ENCODE assay signal across 8 cellular contexts in the genomic region with DNA sequence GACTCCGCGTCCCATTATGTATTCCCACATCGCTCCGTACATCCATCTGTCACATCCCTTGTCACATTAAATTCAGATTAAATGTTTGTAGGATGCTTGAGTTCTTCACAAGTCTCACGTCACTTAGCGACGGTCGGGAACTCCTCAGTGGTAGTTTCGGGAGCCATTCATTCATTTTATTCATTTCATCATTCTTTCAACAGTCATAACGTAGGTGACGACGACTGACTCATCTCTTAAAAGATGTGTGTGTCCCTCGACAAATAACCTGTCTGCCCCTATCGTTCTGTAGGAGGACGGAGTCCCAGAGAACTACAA. TPM values are rescaled to one million over a fixed set of nuclear protein-coding genes. Genes with fewer than 3 reads are reported as not detected.
A peak's percentile ranks its signal among the peaks of the same experiment; 100 is the strongest.
DNase-seq lines count a peak whose midpoint lies in the region; ATAC-seq, FAIRE-seq and TF ChIP-seq lines count a peak whose summit lies in the region.

No MANE protein-coding gene starts in this region.

- peaks cover 17% of the 10 kb centered on the region for H3K79me2 ChIP-seq in keratinocyte (ENCODE audit: control insufficient read depth, insufficient read depth, low read length)

- peaks cover 16% of the 10 kb centered on the region for H3K4me1 Mint-ChIP-seq in T-helper 1 cell treated with Interleukin-12 subunit alpha and Interleukin-12 subunit beta and Interleukin-4 antibody, amounts not matched to agents 30 μg/mL and 1 μg/mL, for 36 hours (ENCODE audit: low read depth)

- H3K36me3 Mint-ChIP-seq in T-helper 1 cell treated with Interleukin-12 subunit alpha and Interleukin-12 subunit beta and Interleukin-4 antibody, amounts not matched to agents 30 μg/mL and 1 μg/mL, for 36 hours (ENCODE audit: low read depth): peaks cover 11% of the 10 kb centered on the region
- H3K36me3 Mint-ChIP-seq in activated naive CD4-positive, alpha-beta T cell treated with anti-CD3 and anti-CD28 coated beads, Interleukin-2, amount 50 U/mL, for 72 hours: peaks cover 0 to 13% of the 10 kb centered on the region in 2 donors

- TF ChIP-seq EP300 in suprapubic skin (IDR thresholded peaks at IDR 0.05): no peak

- H3K4me3 Mint-ChIP-seq in T-helper 1 cell treated with Interleukin-12 subunit alpha and Interleukin-12 subunit beta and Interleukin-4 antibody, amounts not matched to agents 30 μg/mL and 1 μg/mL, for 36 hours: peak overlapping the region; percentile 95

- dilution Hi-C loops in keratinocyte (cut with MboI; ENCODE audit: extremely low pct_ligation_motif_present, low sequenced_read_pairs): no loop called here

- TF ChIP-seq POLR2A in suprapubic skin (IDR thresholded peaks at IDR 0.05): no peak

- H3K9me3 Mint-ChIP-seq in T-helper 1 cell treated with Interleukin-12 subunit alpha and Interleukin-12 subunit beta and Interleukin-4 antibody, amounts not matched to agents 30 μg/mL and 1 μg/mL, for 36 hours: no peaks in the 10 kb centered on the region
- no peaks in the 10 kb centered on the region for H3K9me3 Mint-ChIP-seq in activated naive CD4-positive, alpha-beta T cell treated with anti-CD3 and anti-CD28 coated beads, Interleukin-2, amount 50 U/mL, for 72 hours

- H3K36me3 ChIP-seq in keratinocyte (ENCODE audit: control insufficient read depth in 2 of 2, extremely low read depth in 1 of 2, insufficient read depth in 2 of 2, low read length in 2 of 2) (peaks cover 5 to 9% of the 10 kb centered on the region in 2 experiments), suprapubic skin (peaks cover 15% of the 10 kb centered on the region)

- peak overlapping the region; percentile 97 for H3K4me2 ChIP-seq in keratinocyte (ENCODE audit: control insufficient read depth, extremely low read depth, insufficient read depth, low read depth, low read length)

- peak overlapping the region; percentile 76 for H2AFZ ChIP-seq in keratinocyte (ENCODE audit: control insufficient read depth, low read length)

- H3K9me3 ChIP-seq in keratinocyte (ENCODE audit: control insufficient read depth, low read depth, low read length): no peaks in the 10 kb centered on the region
- no peaks in the 10 kb centered on the region for H3K9me3 ChIP-seq in suprapubic skin

- TF ChIP-seq CTCF in keratinocyte (optimal IDR thresholded peaks at IDR 0.05 in 1 of 3, IDR thresholded peaks at IDR 0.05 in 1 of 3, conservative IDR thresholded peaks at IDR 0.05 in 1 of 3; ENCODE audit: extremely low read depth in 1 of 3, insufficient read depth in 2 of 3, low read length in 3 of 3): no peak
- no peak for TF ChIP-seq CTCF in suprapubic skin (IDR thresholded peaks at IDR 0.05)

- no peaks in the 10 kb centered on the region for H3K9me1 ChIP-seq in keratinocyte (ENCODE audit: control insufficient read depth, extremely low read depth, insufficient read depth, low read length)

- no peaks in the 10 kb centered on the region for H4K20me1 ChIP-seq in keratinocyte (ENCODE audit: control insufficient read depth, extremely low read depth, insufficient read depth, low read length)

- H3K4me1 ChIP-seq in keratinocyte (ENCODE audit: control insufficient read depth, extremely low read depth, insufficient read depth, low read length) (peaks cover 11% of the 10 kb centered on the region), suprapubic skin (peaks cover 12% of the 10 kb centered on the region)

- H3K27me3 Mint-ChIP-seq in T-helper 1 cell treated with Interleukin-12 subunit alpha and Interleukin-12 subunit beta and Interleukin-4 antibody, amounts not matched to agents 30 μg/mL and 1 μg/mL, for 36 hours (ENCODE audit: low read depth): peaks cover 18% of the 10 kb centered on the region

- H3K4me3 ChIP-seq in keratinocyte (ENCODE audit: control insufficient read depth in 2 of 3, extremely low read depth in 1 of 3, insufficient read depth in 2 of 3, low read depth in 1 of 3, low read length in 3 of 3) (peak overlapping the region; percentile 85 to 98 (median 96)), suprapubic skin (peak overlapping the region; percentile 97)

- H3K27me3 ChIP-seq in keratinocyte (ENCODE audit: control insufficient read depth, extremely low read depth, insufficient read depth, low read length) (no peaks in the 10 kb centered on the region), suprapubic skin (no peaks in the 10 kb centered on the region)

- no peak for FAIRE-seq in keratinocyte (lab: Jason Lieb, UNC)

- ATAC-seq in activated naive CD4-positive, alpha-beta T cell treated with anti-CD3 and anti-CD28 coated beads, Interleukin-2, amount 50 U/mL, for 72 hours: no peak
- ATAC-seq in HG02623 (IDR thresholded peaks at IDR 0.05; ENCODE audit: unreplicated experiment): no peak
- ATAC-seq in GM19035 (IDR thresholded peaks at IDR 0.05; ENCODE audit: unreplicated experiment): no peak

- H3K27ac Mint-ChIP-seq in T-helper 1 cell treated with Interleukin-12 subunit alpha and Interleukin-12 subunit beta and Interleukin-4 antibody, amounts not matched to agents 30 μg/mL and 1 μg/mL, for 36 hours: peak overlapping the region; percentile 97
- H3K27ac Mint-ChIP-seq in activated naive CD4-positive, alpha-beta T cell treated with anti-CD3 and anti-CD28 coated beads, Interleukin-2, amount 50 U/mL, for 72 hours: peak overlapping the region; percentile 91 to 95

- 10% methylated on average over 15 of the region's 15 CpGs for WGBS in suprapubic skin

- H3K9ac ChIP-seq in keratinocyte (ENCODE audit: control insufficient read depth, extremely low read depth, insufficient read depth, low read length): peak overlapping the region; percentile 91

- DNase-seq in T-helper 1 cell: no peak
- no peak for DNase-seq in activated naive CD4-positive, alpha-beta T cell treated with anti-CD3 and anti-CD28 coated beads, Interleukin-2, amount 50 U/mL, for 72 hours (ENCODE audit: low spot score in 2 of 2)
- peak; percentile 86 for DNase-seq in keratinocyte (ENCODE audit: low read depth, low spot score)
- DNase-seq in suprapubic skin (ENCODE audit: low spot score in 2 of 2): no peak
- DNase-seq in DMS 273 treated with DMSO at 0.1 percent for 48 hours (lab: John Stamatoyannopoulos, UW): no peak

- H3K27ac ChIP-seq in keratinocyte (ENCODE audit: control insufficient read depth, insufficient read depth, low read length) (peak overlapping the region; percentile 16), suprapubic skin (no peak overlapping the region)

RNA-seq across cellular contexts. Expression of a gene that starts 0.3 kb away (rescaled TPM):
- 10 to 100 TPM; 30.6 to 50.1 TPM for total RNA-seq in activated naive CD4-positive, alpha-beta T cell treated with anti-CD3 and anti-CD28 coated beads, Interleukin-2, amount 50 U/mL, for 72 hours
- 55.9 to 73.8 TPM (median 60.2 TPM) in 3 replicates for polyA plus RNA-seq in keratinocyte
- polyA plus RNA-seq in keratinocyte (2011; ENCODE audit: low read depth): 8.5 TPM
- 26.4 and 55.9 TPM in 2 replicates for polyA plus RNA-seq in keratinocyte (2011; cell fraction: cytosol; rRNA removed)
- polyA plus RNA-seq in keratinocyte (2011; cell fraction: nucleus; rRNA removed): 58.4 and 83.6 TPM in 2 replicates
- polyA plus RNA-seq in keratinocyte (2012; ENCODE audit: low replicate concordance): 38.5 and 46.7 TPM in 2 replicates
- polyA minus RNA-seq in keratinocyte: 25.2 to 113 TPM (median 88.5 TPM) in 3 replicates
- 189 TPM for polyA minus RNA-seq in keratinocyte (2011; cell fraction: cytosol; rRNA and poly(A)+ RNA removed)
- 31.0 and 70.0 TPM in 2 replicates for polyA minus RNA-seq in keratinocyte (2011; cell fraction: nucleus; rRNA and poly(A)+ RNA removed)
- total RNA-seq in suprapubic skin: 10 to 100 TPM; 21.1 to 36.5 (median 23.8) TPM

RNA-seq across cellular contexts. Expression of a gene that starts 59.1 kb away (rescaled TPM):
- total RNA-seq in activated naive CD4-positive, alpha-beta T cell treated with anti-CD3 and anti-CD28 coated beads, Interleukin-2, amount 50 U/mL, for 72 hours: under 1 TPM; 0.47 to 0.93 TPM
- polyA plus RNA-seq in keratinocyte: 0.28 to 0.70 TPM (median 0.30 TPM) in 3 replicates
- 2.0 TPM for polyA plus RNA-seq in keratinocyte (2011; ENCODE audit: low read depth)
- polyA plus RNA-seq in keratinocyte (2011; cell fraction: cytosol; rRNA removed): 0.39 and 0.43 TPM in 2 replicates
- polyA plus RNA-seq in keratinocyte (2011; cell fraction: nucleus; rRNA removed): 0.23 and 1.2 TPM in 2 replicates
- 0.15 and 1.3 TPM in 2 replicates for polyA plus RNA-seq in keratinocyte (2012; ENCODE audit: low replicate concordance)
- polyA minus RNA-seq in keratinocyte: 0.03 to 2.0 TPM in 2 of 3 replicates, not detected in the other
- polyA minus RNA-seq in keratinocyte (2011; cell fraction: cytosol; rRNA and poly(A)+ RNA removed): not detected
- polyA minus RNA-seq in keratinocyte (2011; cell fraction: nucleus; rRNA and poly(A)+ RNA removed): 0.23 TPM in 1 of 2 replicates, not detected in the other
- 10 to 100 TPM in 2 of 4 donors, 1 to 10 TPM in 2; 4.8 to 16.5 (median 8.7) TPM for total RNA-seq in suprapubic skin
